ENCODE assay signal across 2 cellular contexts in genomic region chr10:96401036-96401435, GRCh38.
TF ChIP-seq lines count a peak whose summit lies in the region.

No MANE protein-coding gene starts in this region.

TF ChIP-seq in liver, 16 proteins besides CTCF, POLR2A, EP300 and RAD21:
- peak in 1 of 2 donors; percentile 26 for TF ChIP-seq GABPA (IDR thresholded peaks at IDR 0.05 in 1 of 2, conservative IDR thresholded peaks at IDR 0.05 in 1 of 2)
- TF ChIP-seq FOXA1 (IDR thresholded peaks at IDR 0.05): no peak
- no peak for TF ChIP-seq JUND (IDR thresholded peaks at IDR 0.05)
- peak; percentile 50 to 62 for TF ChIP-seq HNF4A (conservative IDR thresholded peaks at IDR 0.05)
- TF ChIP-seq REST (IDR thresholded peaks at IDR 0.05): no peak
- TF ChIP-seq HNF4G (IDR thresholded peaks at IDR 0.05): no peak
- no peak for TF ChIP-seq TAF1 (conservative IDR thresholded peaks at IDR 0.05)
- TF ChIP-seq SP1 (IDR thresholded peaks at IDR 0.05): peak; percentile 43
- TF ChIP-seq NR2F2 (IDR thresholded peaks at IDR 0.05): no peak
- TF ChIP-seq ZBTB33 (IDR thresholded peaks at IDR 0.05): no peak
- TF ChIP-seq ATF3 (IDR thresholded peaks at IDR 0.05): peak; percentile 27
- peak; percentile 39 for TF ChIP-seq YY1 (IDR thresholded peaks at IDR 0.05)
- TF ChIP-seq EGR1 (IDR thresholded peaks at IDR 0.05; ENCODE audit: low read depth in 2 of 2): no peak
- peak; percentile 93 to 94 for TF ChIP-seq RXRA (IDR thresholded peaks at IDR 0.05)
- no peak for TF ChIP-seq MAX (IDR thresholded peaks at IDR 0.05)
- no peak for TF ChIP-seq FOXA2 (IDR thresholded peaks at IDR 0.05)

TF ChIP-seq in HepG2, 621 proteins besides CTCF, POLR2A, EP300 and RAD21:
- TF ChIP-seq ZNF253 (CRISPR knock-in tag; IDR thresholded peaks at IDR 0.05; ENCODE audit: borderline replicate concordance) (no peak), ARID5B (CRISPR knock-in tag; IDR thresholded peaks at IDR 0.05) (no peak), ZSCAN29 (CRISPR knock-in tag; conservative IDR thresholded peaks at IDR 0.05) (no peak), RAD51 (IDR thresholded peaks at IDR 0.05; ENCODE audit: borderline replicate concordance) (no peak), AHDC1 (CRISPR knock-in tag; IDR thresholded peaks at IDR 0.05; ENCODE audit: borderline replicate concordance) (no peak), MAF1 (CRISPR knock-in tag; IDR thresholded peaks at IDR 0.05; ENCODE audit: borderline replicate concordance) (no peak), NPAS2 (CRISPR knock-in tag; IDR thresholded peaks at IDR 0.05; ENCODE audit: borderline replicate concordance) (no peak), RFXAP (CRISPR knock-in tag; IDR thresholded peaks at IDR 0.05; ENCODE audit: borderline replicate concordance) (no peak), ELK4 (CRISPR knock-in tag; IDR thresholded peaks at IDR 0.05; ENCODE audit: borderline replicate concordance) (no peak), ZNF546 (CRISPR knock-in tag; conservative IDR thresholded peaks at IDR 0.05) (no peak), ZNF160 (CRISPR knock-in tag; IDR thresholded peaks at IDR 0.05) (no peak)
